ENCODE assay signal across 8 cellular contexts in genomic region chr14:59188461-59189280, GRCh38. TPM values are rescaled to one million over a fixed set of nuclear protein-coding genes. Genes with fewer than 3 reads are reported as not detected.
DNase-seq lines count a peak whose midpoint lies in the region; ATAC-seq and TF ChIP-seq lines count a peak whose summit lies in the region.

Gene DAAM1 (plus strand): TSS chr14:59188667. CDS start chr14:59263478, 74,811 bp downstream.

- peak within 1 kb of the TSS; percentile 92 for H3K4me3 Mint-ChIP-seq in chondrocyte (ENCODE audit: unreplicated experiment)

- H3K36me3 Mint-ChIP-seq in chondrocyte (ENCODE audit: low read depth): no peaks in the 10 kb centered on the region

- TF ChIP-seq CTCF in chondrocyte (IDR thresholded peaks at IDR 0.05): no peak

- ATAC-seq in GM19043 (IDR thresholded peaks at IDR 0.05; ENCODE audit: low read depth, unreplicated experiment) (peak; percentile 80), HG03378 (IDR thresholded peaks at IDR 0.05; ENCODE audit: unreplicated experiment) (peak; percentile 88)

- H3K4me1 Mint-ChIP-seq in chondrocyte (ENCODE audit: low read depth): peaks cover 18% of the 10 kb centered on the region

- H3K9me3 Mint-ChIP-seq in chondrocyte (ENCODE audit: low read depth): no peaks in the 10 kb centered on the region

- DNase-seq in AG20443 (ENCODE audit: low spot score) (peak; percentile 97), NCI-H460 (ENCODE audit: extremely low read depth, low read depth) (peak; percentile 97), chondrocyte (ENCODE audit: low spot score) (peak; percentile 99), kidney glomerular epithelial cell (lab: John Stamatoyannopoulos, UW) (peak; percentile 98)
- DNase-seq in activated CD4-positive, alpha-beta T cell treated with anti-CD3 and anti-CD28 coated beads for 1 hour: peak; percentile 94
- DNase-seq in stimulated activated CD4-positive, alpha-beta T cell treated with anti-CD3 and anti-CD28 coated beads, Interleukin-1b, Interleukin-23, amount 100 ng/mL, for 1 hour (ENCODE audit: low read depth in 2 of 2): peak; percentile 82 to 90

- peaks cover 10% of the 10 kb centered on the region for H3K27me3 Mint-ChIP-seq in chondrocyte (ENCODE audit: low read depth)

- H3K27ac Mint-ChIP-seq in chondrocyte (ENCODE audit: unreplicated experiment): peak within 1 kb of the TSS; percentile 86

RNA-seq across cellular contexts. Expression of gene DAAM1, which starts in this region (rescaled TPM):
- total RNA-seq in NCI-H460 (2014; rRNA removed; shearing (Covaris generic)): 4.3 and 4.7 TPM in 2 replicates
- 1.7 and 2.3 TPM in 2 replicates for polyA plus RNA-seq in NCI-H460 (2014; cell fraction: nucleus; rRNA removed)
- 24.1 to 40.7 TPM (median 25.1 TPM) in 3 replicates for total RNA-seq in chondrocyte

Comparison
In these comparisons a context has a peak if more than half of its experiments do, and no peak if none do; other contexts are left out.
1. Peak in every context shown above with its lines: DNase-seq and ATAC-seq.